34 cellular contexts compared by ENCODE assay signal in genomic region chr7:50988465-50988864, GRCh38.
"Had no signal": no experiment of that assay in that cellular context is flagged by ENCODE, and none has a peak within 500 bp of the region (broad histone marks: within the 10 kb centered on the region; RNA-seq: fewer than 3 reads in every experiment).

No MANE protein-coding gene starts in this region.

- H3K27me3 Mint-ChIP-seq: activated naive CD8-positive, alpha-beta T cell treated with anti-CD3 and anti-CD28 coated beads, Interleukin-2, amount 50 U/mL, for 24 hours had no signal

- H3K27ac ChIP-seq: KMS-11, PC-9, RWPE1, VCaP had no signal

- H3K36me3 Mint-ChIP-seq: activated CD8-positive, alpha-beta memory T cell treated with anti-CD3 and anti-CD28 coated beads, Interleukin-2, amount 10 ng/mL, durations not matched to agents 7 days and 5 days; activated naive CD4-positive, alpha-beta T cell treated with anti-CD3 and anti-CD28 coated beads, Interleukin-2, amount 10 ng/mL, durations not matched to agents 7 days and 5 days; activated naive CD8-positive, alpha-beta T cell; brain; T-cell had no signal

- ATAC-seq: activated CD8-positive, alpha-beta memory T cell treated with anti-CD3 and anti-CD28 coated beads, Interleukin-2, amount 10 ng/mL, durations not matched to agents 7 days and 5 days; activated naive CD8-positive, alpha-beta T cell treated with anti-CD3 and anti-CD28 coated beads, Interleukin-2, amount 50 U/mL, for 24 hours; Right ventricle myocardium inferior; SK-N-SH treated with all-trans-retinoic acid at 6 μM for 48 hours; T-cell had no signal

- DNase-seq: activated CD4-positive, alpha-beta memory T cell treated with anti-CD3 and anti-CD28 coated beads, Interleukin-2, amount 10 ng/mL, durations not matched to agents 7 days and 5 days; activated CD4-positive, alpha-beta T cell treated with anti-CD3 and anti-CD28 coated beads for 1 hour; activated CD4-positive, alpha-beta T cell treated with anti-CD3 and anti-CD28 coated beads for 48 hours; activated CD4-positive, CD25-positive, alpha-beta regulatory T cell; activated CD8-positive, alpha-beta memory T cell treated with anti-CD3 and anti-CD28 coated beads for 24 hours; activated CD8-positive, alpha-beta memory T cell treated with anti-CD3 and anti-CD28 coated beads, Interleukin-2, amount 10 ng/mL, durations not matched to agents 7 days and 5 days; activated CD8-positive, alpha-beta memory T cell treated with anti-CD3 and anti-CD28 coated beads, Interleukin-2, amount 50 U/mL, for 48 hours; activated effector memory CD4-positive, alpha-beta T cell treated with Interleukin-2 at 50 U/mL for 16 hours; activated naive CD4-positive, alpha-beta T cell treated with anti-CD3 and anti-CD28 coated beads, Interleukin-2, amount 10 ng/mL, durations not matched to agents 7 days and 5 days; activated naive CD8-positive, alpha-beta T cell treated with anti-CD3 and anti-CD28 coated beads, Interleukin-2, amount 50 U/mL, for 24 hours; activated T-cell treated with anti-CD3 and anti-CD28 coated beads, Interleukin-2, amount 50 U/mL, for 48 hours; anterior cingulate cortex; caudate nucleus; MM.1S; MV-4-11; NCI-H1092; NCI-H1436 treated with DMSO at 0.1 percent for 48 hours; NCI-H1694 treated with DMSO at 0.1 percent for 48 hours; NCI-H2029; NCI-H345; NCI-H524 treated with DMSO at 0.1 percent for 48 hours; PC-9; SIG-M5; T-cell; T-helper 2 cell; T-helper 9 cell had no signal

- H2AFZ ChIP-seq: PC-9 had no signal

- H3K4me3 ChIP-seq: PC-9 had no signal

- H3K4me1 Mint-ChIP-seq: activated CD4-positive, alpha-beta memory T cell treated with anti-CD3 and anti-CD28 coated beads, Interleukin-2, amount 10 ng/mL, durations not matched to agents 7 days and 5 days; activated CD8-positive, alpha-beta memory T cell treated with anti-CD3 and anti-CD28 coated beads, Interleukin-2, amount 10 ng/mL, durations not matched to agents 7 days and 5 days; activated naive CD4-positive, alpha-beta T cell treated with anti-CD3 and anti-CD28 coated beads, Interleukin-2, amount 10 ng/mL, durations not matched to agents 7 days and 5 days; activated naive CD8-positive, alpha-beta T cell treated with anti-CD3 and anti-CD28 coated beads, Interleukin-2, amount 50 U/mL, for 24 hours; T-cell had no signal

- FAIRE-seq: bronchial epithelial cell had no signal

- H3K27ac Mint-ChIP-seq: activated CD4-positive, alpha-beta memory T cell treated with anti-CD3 and anti-CD28 coated beads, Interleukin-2, amount 10 ng/mL, durations not matched to agents 7 days and 5 days; activated CD8-positive, alpha-beta memory T cell treated with anti-CD3 and anti-CD28 coated beads, Interleukin-2, amount 10 ng/mL, durations not matched to agents 7 days and 5 days; activated naive CD4-positive, alpha-beta T cell treated with anti-CD3 and anti-CD28 coated beads, Interleukin-2, amount 10 ng/mL, durations not matched to agents 7 days and 5 days; activated naive CD8-positive, alpha-beta T cell; activated naive CD8-positive, alpha-beta T cell treated with anti-CD3 and anti-CD28 coated beads, Interleukin-2, amount 50 U/mL, for 24 hours; T-cell had no signal

- H3K9ac ChIP-seq: KMS-11 had no signal

- H3K4me2 ChIP-seq: KMS-11, PC-9 had no signal

- H3K4me3 Mint-ChIP-seq: activated CD4-positive, alpha-beta memory T cell treated with anti-CD3 and anti-CD28 coated beads, Interleukin-2, amount 10 ng/mL, durations not matched to agents 7 days and 5 days; activated CD8-positive, alpha-beta memory T cell treated with anti-CD3 and anti-CD28 coated beads, Interleukin-2, amount 10 ng/mL, durations not matched to agents 7 days and 5 days; activated naive CD4-positive, alpha-beta T cell treated with anti-CD3 and anti-CD28 coated beads, Interleukin-2, amount 10 ng/mL, durations not matched to agents 7 days and 5 days; activated naive CD8-positive, alpha-beta T cell; activated naive CD8-positive, alpha-beta T cell treated with anti-CD3 and anti-CD28 coated beads, Interleukin-2, amount 50 U/mL, for 24 hours; brain; T-cell had no signal
